In genomic region chr3:24410861-24411260, GRCh38 we compare ENCODE assay signal across 20 cellular contexts.
"Had no signal": no experiment of that assay in that cellular context is flagged by ENCODE, and none has a peak within 500 bp of the region (broad histone marks: within the 10 kb centered on the region; RNA-seq: fewer than 3 reads in every experiment).

No MANE protein-coding gene starts in this region.

- H3K9me3 Mint-ChIP-seq: activated naive CD8-positive, alpha-beta T cell treated with anti-CD3 and anti-CD28 coated beads for 36 hours; nephron had no signal

- H3K4me3 ChIP-seq: cardiac muscle cell, hepatocyte, lung, upper lobe of right lung had no signal

- H3K4me2 ChIP-seq: hepatocyte had no signal

- DNase-seq: activated CD4-positive, alpha-beta T cell treated with anti-CD3 and anti-CD28 coated beads for 36 hours; activated CD4-positive, alpha-beta T cell treated with anti-CD3 and anti-CD28 coated beads, Interleukin-2, amount 50 U/mL, for 48 hours; activated naive CD4-positive, alpha-beta T cell; activated naive CD8-positive, alpha-beta T cell treated with anti-CD3 and anti-CD28 coated beads for 36 hours; amygdala; dermis blood vessel endothelial cell; effector memory CD4-positive, alpha-beta T cell; midbrain; nucleus accumbens; stimulated activated CD4-positive, alpha-beta T cell treated with anti-CD3 and anti-CD28 coated beads, Interleukin-12 subunit alpha, Interleukin-12 subunit beta, amount 100 ng/mL, for 4 hours; stimulated activated CD4-positive, alpha-beta T cell treated with anti-CD3 and anti-CD28 coated beads, Interleukin-1b, Interleukin-23, amount 100 ng/mL, for 48 hours; stimulated activated CD8-positive, alpha-beta memory T cell treated with anti-CD3 and anti-CD28 coated beads, Interleukin-4, amount 100 ng/mL, for 48 hours; stimulated activated naive CD4-positive, alpha-beta T cell; upper lobe of right lung; WERI-Rb-1 had no signal

- FAIRE-seq: keratinocyte had no signal

- H3K27ac Mint-ChIP-seq: activated CD4-positive, alpha-beta T cell treated with anti-CD3 and anti-CD28 coated beads for 36 hours; activated naive CD8-positive, alpha-beta T cell treated with anti-CD3 and anti-CD28 coated beads for 36 hours; nephron had no signal

- H2AFZ ChIP-seq: hepatocyte had no signal

- H3K4me1 ChIP-seq: upper lobe of right lung had no signal

- ATAC-seq: activated CD4-positive, alpha-beta T cell treated with anti-CD3 and anti-CD28 coated beads for 36 hours; upper lobe of right lung had no signal

- H3K27me3 ChIP-seq: cardiac muscle cell, hepatocyte, upper lobe of right lung had no signal

- H3K36me3 Mint-ChIP-seq: activated naive CD8-positive, alpha-beta T cell treated with anti-CD3 and anti-CD28 coated beads for 36 hours had no signal

- H3K27me3 Mint-ChIP-seq: activated CD4-positive, alpha-beta T cell treated with anti-CD3 and anti-CD28 coated beads for 36 hours had no signal

- H3K4me3 Mint-ChIP-seq: activated CD4-positive, alpha-beta T cell treated with anti-CD3 and anti-CD28 coated beads for 36 hours; activated naive CD8-positive, alpha-beta T cell treated with anti-CD3 and anti-CD28 coated beads for 36 hours; nephron had no signal

- H3K36me3 ChIP-seq: cardiac muscle cell, upper lobe of right lung, WERI-Rb-1 had no signal

- H3K9me3 ChIP-seq: upper lobe of right lung had no signal

- H3K27ac ChIP-seq: cardiac muscle cell, hepatocyte, upper lobe of right lung, WERI-Rb-1 had no signal

- H3K4me1 Mint-ChIP-seq: activated CD4-positive, alpha-beta T cell treated with anti-CD3 and anti-CD28 coated beads for 36 hours; activated naive CD8-positive, alpha-beta T cell treated with anti-CD3 and anti-CD28 coated beads for 36 hours had no signal
